ENCODE assay signal across 8 cellular contexts in the genomic region with DNA sequence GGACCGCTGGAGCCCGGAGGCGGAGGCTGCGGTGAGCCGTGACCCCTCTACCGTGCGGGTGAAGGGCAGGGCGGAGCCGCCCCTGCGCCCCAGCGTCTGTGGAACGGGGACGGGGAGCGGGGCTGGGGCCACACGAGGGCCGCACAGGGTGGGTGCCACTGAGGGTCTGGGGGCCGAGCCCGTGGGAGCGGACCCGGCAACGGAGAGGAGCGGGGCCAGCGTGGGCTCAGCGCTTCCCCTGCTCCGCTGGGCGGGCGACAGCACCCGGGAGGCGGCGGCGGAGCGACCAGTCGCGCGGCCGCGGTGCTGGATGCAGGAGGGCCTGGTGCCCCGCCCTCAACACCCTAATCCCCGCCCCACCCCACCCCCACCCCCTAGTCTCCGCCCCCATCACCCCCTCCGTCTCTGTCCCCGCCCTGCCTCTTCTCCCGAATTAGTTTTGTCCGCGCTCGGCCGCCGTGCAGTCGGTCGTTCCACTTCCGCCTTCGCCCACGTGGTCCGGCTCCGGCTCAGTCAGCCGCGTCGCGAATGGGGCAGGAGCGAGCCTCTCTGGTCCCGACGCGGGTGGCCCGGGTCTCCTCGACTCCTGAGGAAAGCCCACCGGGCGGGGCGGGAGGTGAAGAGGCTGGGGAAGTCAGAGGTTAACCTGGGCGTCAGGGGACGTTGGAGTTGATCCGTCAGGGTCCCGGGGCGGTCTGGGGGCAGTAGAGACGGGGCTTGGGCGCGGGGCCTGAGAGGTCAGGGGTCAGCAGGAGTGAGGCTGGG. TPM values are rescaled to one million over a fixed set of nuclear protein-coding genes. Genes with fewer than 3 reads are reported as not detected.
DNase-seq lines count a peak whose midpoint lies in the region; TF ChIP-seq lines count a peak whose summit lies in the region.

A gene (plus strand): TSS at position 512 of the 765 bp plus-strand sequence. CDS start 447 bp downstream, outside the sequence.

- no peaks in the 10 kb centered on the region for H4K20me1 ChIP-seq in H9 (ENCODE audit: control insufficient read depth, insufficient read depth, insufficient read length)

- no peak for TF ChIP-seq POLR2A in stomach (IDR thresholded peaks at IDR 0.05)

- peak within 1 kb of the TSS; percentile 74 for H3K4me3 ChIP-seq in MG63
- H3K4me3 ChIP-seq in fibroblast of villous mesenchyme (ENCODE audit: low read depth, low read length) = peak within 1 kb of the TSS; percentile 93
- H3K4me3 ChIP-seq in stomach = peak within 1 kb of the TSS; percentile 76 to 100 (median 98)

- H3K4me2 ChIP-seq in H9 (ENCODE audit: insufficient read depth, insufficient read length, low read length) = peak within 1 kb of the TSS; percentile 59

- peaks cover 7% of the 10 kb centered on the region; the same call in 1 of the 2 replicates for H3K79me2 ChIP-seq in H9 (ENCODE audit: insufficient read depth, low read length)

- peak within 1 kb of the TSS; percentile 36 for H2BK120ac ChIP-seq in H9 (ENCODE audit: low read depth, low read length, poor library complexity, severe bottlenecking)

- intact Hi-C loops in stomach (cut with DNase I; ENCODE audit: low total_unique reads) = no loop called here

- H4K8ac ChIP-seq in H9 (replicated peaks; ENCODE audit: insufficient read length, low read depth, low read length) = no peak within 1 kb of the TSS

- peaks cover 39% of the 10 kb centered on the region for H3K36me3 ChIP-seq in MG63
- peaks cover 22 to 34% (median 28%) of the 10 kb centered on the region in 4 donors for H3K36me3 ChIP-seq in stomach

- H3K4me3 Mint-ChIP-seq in H9 (peak within 1 kb of the TSS; percentile 93 to 96), neural crest cell (peak within 1 kb of the TSS; percentile 95)

- no peaks in the 10 kb centered on the region for H3K4me1 ChIP-seq in H9 (ENCODE audit: insufficient read depth, low read length)
- peaks cover 7 to 39% (median 24%) of the 10 kb centered on the region in 4 donors for H3K4me1 ChIP-seq in stomach

- peak; percentile 96 for DNase-seq in ELR (ENCODE audit: low read depth)
- DNase-seq in H9 = peak; percentile 97
- DNase-seq in MG63 = peak; percentile 97
- DNase-seq in SIG-M5 (lab: John Stamatoyannopoulos, UW) = peak; percentile 56
- DNase-seq in activated gamma-delta T cell (lab: John Stamatoyannopoulos, UW) = peak; percentile 90
- DNase-seq in fibroblast of villous mesenchyme (ENCODE audit: low read depth) = peak; percentile 95
- peak; percentile 87 for DNase-seq in neural crest cell (ENCODE audit: low read depth, low spot score)
- DNase-seq in stomach = peak; percentile 93

- H4K5ac ChIP-seq in H9 (ENCODE audit: insufficient read length, low read depth, low read length) = no peak within 1 kb of the TSS

- peak within 1 kb of the TSS; percentile 98 for H3K14ac ChIP-seq in H9 (ENCODE audit: insufficient read depth, low read length)

- TF ChIP-seq CTCF in H9 (conservative IDR thresholded peaks at IDR 0.05) (no peak), fibroblast of villous mesenchyme (IDR thresholded peaks at IDR 0.05; ENCODE audit: insufficient read depth, low read depth, low read length) (no peak), neural crest cell (conservative IDR thresholded peaks at IDR 0.05) (no peak), stomach (IDR thresholded peaks at IDR 0.05) (no peak)

- peaks cover 13% of the 10 kb centered on the region for H3K23me2 ChIP-seq in H9 (ENCODE audit: insufficient read length, low read depth, low read length, poor library complexity, severe bottlenecking)

- no peaks in the 10 kb centered on the region for H3K27me3 ChIP-seq in H9 (ENCODE audit: insufficient read depth, low read length)
- H3K27me3 ChIP-seq in MG63 = no peaks in the 10 kb centered on the region
- no peaks in the 10 kb centered on the region for H3K27me3 ChIP-seq in stomach

- TF ChIP-seq EP300 in stomach (IDR thresholded peaks at IDR 0.05) = no peak

- H3K27ac Mint-ChIP-seq in H9 (peak within 1 kb of the TSS; percentile 74 to 95 (median 95); a peak in 6 of 7 replicates), neural crest cell (ENCODE audit: unreplicated experiment) (peak within 1 kb of the TSS; percentile 95)

- H3K27ac ChIP-seq in H9 (ENCODE audit: insufficient read length, low read depth, low read length) (no peak within 1 kb of the TSS), stomach (peak within 1 kb of the TSS; percentile 83 to 89 (median 86))

- H3K27me3 Mint-ChIP-seq in H9 (ENCODE audit: low read depth) (peaks cover 3% of the 10 kb centered on the region), neural crest cell (ENCODE audit: low read depth) (no peaks in the 10 kb centered on the region)

- no peak within 1 kb of the TSS for H2BK15ac ChIP-seq in H9 (ENCODE audit: low read depth, low read length)

- H3K23ac ChIP-seq in H9 (ENCODE audit: insufficient read length, low read depth, low read length) = no peak within 1 kb of the TSS

- peaks cover 3 to 9% of the 10 kb centered on the region in 2 experiments for H3K4me1 Mint-ChIP-seq in H9
- peaks cover 12% of the 10 kb centered on the region for H3K4me1 Mint-ChIP-seq in neural crest cell

- H3K9ac ChIP-seq in H9 (ENCODE audit: extremely low read depth, insufficient read length, low read length) = peak within 1 kb of the TSS; percentile 74

- no peak within 1 kb of the TSS for H3K56ac ChIP-seq in H9 (ENCODE audit: insufficient read length, low read depth, low read length)

- H4K91ac ChIP-seq in H9 (ENCODE audit: insufficient read length, low read depth, low read length) = no peak within 1 kb of the TSS

- H2BK20ac ChIP-seq in H9 (ENCODE audit: low read depth, low read length, poor library complexity, severe bottlenecking) = no peak within 1 kb of the TSS

- peak within 1 kb of the TSS; percentile 87 for H3K18ac ChIP-seq in H9 (ENCODE audit: insufficient read length, low read depth, low read length)

- no peak within 1 kb of the TSS for H3T11ph ChIP-seq in H9 (ENCODE audit: low read length)

- H2AK5ac ChIP-seq in H9 (ENCODE audit: insufficient read length, low read length) = no peak within 1 kb of the TSS

- no peak within 1 kb of the TSS; the same call in 1 of the 2 replicates for H3K4ac ChIP-seq in H9 (ENCODE audit: low read depth, low read length)

- no peak within 1 kb of the TSS for H2BK5ac ChIP-seq in H9 (ENCODE audit: insufficient read length, low read length)

- H3K9me3 Mint-ChIP-seq in H9 (peaks cover 4 to 11% of the 10 kb centered on the region in 2 experiments; a peak in 3 of 5 replicates), neural crest cell (no peaks in the 10 kb centered on the region)

- H3K79me1 ChIP-seq in H9 (ENCODE audit: insufficient read depth, low read depth, low read length, poor library complexity, severe bottlenecking) = peaks cover 4% of the 10 kb centered on the region

- H3K36me3 Mint-ChIP-seq in H9 (ENCODE audit: insufficient read depth in 1 of 3, low read depth in 3 of 3) (peaks cover 29 to 43% (median 34%) of the 10 kb centered on the region in 3 experiments), neural crest cell (ENCODE audit: low read depth) (peaks cover 17% of the 10 kb centered on the region)

- H3K9me3 ChIP-seq in H9 (ENCODE audit: control insufficient read depth, low read depth, low read length) = no peaks in the 10 kb centered on the region
- H3K9me3 ChIP-seq in MG63 = no peaks in the 10 kb centered on the region
- H3K9me3 ChIP-seq in stomach = no peaks in the 10 kb centered on the region

- no CpG with 5 or more reads among the region's 76 CpGs for WGBS in H9 (ENCODE audit: extremely low coverage, insufficient read length, low lambda C conversion rate)
- 0 to 1% (median 1%) methylated on average over 45 to 76 of the region's 76 CpGs for WGBS in stomach, 5 donors

- no peak within 1 kb of the TSS for H2BK12ac ChIP-seq in H9 (ENCODE audit: insufficient read length, low read depth, low read length)

- H2AFZ ChIP-seq in H9 (ENCODE audit: low read length) = no peak within 1 kb of the TSS

RNA-seq across cellular contexts. Expression of the gene that starts here (rescaled TPM):
- total RNA-seq in H9 (2021) (116 and 117 TPM in 2 replicates), fibroblast of villous mesenchyme (10.0 and 13.0 TPM in 2 replicates), neural crest cell (48.7 and 50.9 TPM in 2 replicates), stomach (10 to 100 TPM in 3 of 5 donors, 1 to 10 TPM in 2; 3.1 to 13.9 (median 12.3) TPM)
- total RNA-seq in MG63 (2014; rRNA removed; shearing (Covaris generic); ENCODE audit: low replicate concordance) = 55.1 and 91.2 TPM in 2 replicates
- polyA plus RNA-seq in stomach = 10 to 100 TPM; 12.6 to 26.3 (median 12.8) TPM
